Comparison of ENCODE assay signal across 18 cellular contexts in genomic region chr14:94050231-94050880, GRCh38. TPM values are rescaled to one million over a fixed set of nuclear protein-coding genes. Genes with fewer than 3 reads are reported as not detected.
DNase-seq lines count a peak whose midpoint lies in the region; ATAC-seq, FAIRE-seq and TF ChIP-seq lines count a peak whose summit lies in the region.
"Had no signal": no experiment of that assay in that cellular context is flagged by ENCODE, and none has a peak within 500 bp of the region (broad histone marks: within the 10 kb centered on the region; RNA-seq: fewer than 3 reads in every experiment).

No MANE protein-coding gene starts in this region.

- H3K27me3 ChIP-seq in right cardiac atrium (ENCODE audit: control insufficient read depth, insufficient read depth), result no peaks in the 10 kb centered on the region

- WGBS in right cardiac atrium, result 68% methylated on average over 6 of the region's 6 CpGs

- no peaks in the 10 kb centered on the region for H3K9me3 ChIP-seq in right cardiac atrium (ENCODE audit: control insufficient read depth, low read length)

- ATAC-seq in right cardiac atrium, result peak; percentile 77 to 86
- no peak for ATAC-seq in stimulated activated naive CD8-positive, alpha-beta T cell treated with anti-CD3 and anti-CD28 coated beads, Interleukin-15, amount 100 ng/mL, for 72 hours
- no peak for ATAC-seq in activated CD4-positive, CD25-positive, alpha-beta regulatory T cell treated with anti-CD3 and anti-CD28 coated beads, Interleukin-2, amount 50 U/mL, for 24 hours

- no peak overlapping the region for H3K4me3 ChIP-seq in right cardiac atrium (ENCODE audit: low read length)

- H3K27ac ChIP-seq in right cardiac atrium (ENCODE audit: low read length), result peak overlapping the region; percentile 54
- H3K27ac ChIP-seq: epithelial cell of prostate had no signal

- peak; percentile 10 to 12 for DNase-seq in activated T-cell treated with anti-CD3 and anti-CD28 coated beads, Interleukin-2, amount 50 U/mL, for 48 hours
- DNase-seq in activated T-cell treated with anti-CD3 and anti-CD28 coated beads, Interleukin-2, amount 50 U/mL, for 1 hour, result no peak
- DNase-seq in right cardiac atrium, result peak; percentile 72 to 87 (median 82)
- no peak for DNase-seq in stimulated activated naive CD8-positive, alpha-beta T cell treated with anti-CD3 and anti-CD28 coated beads, Interleukin-15, amount 100 ng/mL, for 72 hours
- no peak for DNase-seq in NK-92 (lab: John Stamatoyannopoulos, UW; ENCODE audit: unreplicated experiment)
- DNase-seq in D721Med (ENCODE audit: insufficient read length, low spot score), result no peak
- DNase-seq: activated CD4-positive, alpha-beta T cell treated with anti-CD3 and anti-CD28 coated beads for 4 hours; activated naive CD4-positive, alpha-beta T cell; H7; kidney; NCI-H774; SHP77; stimulated activated CD4-positive, alpha-beta T cell treated with anti-CD3 and anti-CD28 coated beads, Interleukin-12 subunit alpha, Interleukin-12 subunit beta, amount 100 ng/mL, for 4 hours had no signal

- peak overlapping the region; percentile 54 to 93 (median 78) for H3K27ac Mint-ChIP-seq in brain
- H3K27ac Mint-ChIP-seq in stimulated activated naive CD8-positive, alpha-beta T cell treated with anti-CD3 and anti-CD28 coated beads, Interleukin-15, amount 100 ng/mL, for 72 hours, result peak overlapping the region; percentile 47 to 85

- no peaks in the 10 kb centered on the region for H3K27me3 Mint-ChIP-seq in brain
- no peaks in the 10 kb centered on the region for H3K27me3 Mint-ChIP-seq in stimulated activated naive CD8-positive, alpha-beta T cell treated with anti-CD3 and anti-CD28 coated beads, Interleukin-15, amount 100 ng/mL, for 72 hours
- H3K27me3 Mint-ChIP-seq: IgD-negative memory B cell had no signal

- no peak overlapping the region for H3K4me3 Mint-ChIP-seq in brain
- H3K4me3 Mint-ChIP-seq in stimulated activated naive CD8-positive, alpha-beta T cell treated with anti-CD3 and anti-CD28 coated beads, Interleukin-15, amount 100 ng/mL, for 72 hours, result no peak overlapping the region
- H3K4me3 Mint-ChIP-seq: IgD-negative memory B cell had no signal

- H3K4me1 ChIP-seq in right cardiac atrium (ENCODE audit: control insufficient read depth, insufficient read depth, low read length), result no peaks in the 10 kb centered on the region

- H3K36me3 Mint-ChIP-seq in brain, result peaks cover 76% of the 10 kb centered on the region

- H3K9me3 Mint-ChIP-seq in brain, result no peaks in the 10 kb centered on the region
- H3K9me3 Mint-ChIP-seq in stimulated activated naive CD8-positive, alpha-beta T cell treated with anti-CD3 and anti-CD28 coated beads, Interleukin-15, amount 100 ng/mL, for 72 hours, result no peaks in the 10 kb centered on the region
- H3K9me3 Mint-ChIP-seq: IgD-negative memory B cell had no signal

- H3K4me1 Mint-ChIP-seq in brain, result peaks cover 62% of the 10 kb centered on the region
- H3K4me1 Mint-ChIP-seq in stimulated activated naive CD8-positive, alpha-beta T cell treated with anti-CD3 and anti-CD28 coated beads, Interleukin-15, amount 100 ng/mL, for 72 hours, result peaks cover 7% of the 10 kb centered on the region
- H3K4me1 Mint-ChIP-seq: IgD-negative memory B cell had no signal

- intact Hi-C loops in right cardiac atrium (cut with DNase I), result no loop called here

- FAIRE-seq in D721Med (lab: Jason Lieb, UNC), result no peak
- FAIRE-seq: A204.1, kidney had no signal

- TF ChIP-seq CTCF in brain (conservative IDR thresholded peaks at IDR 0.05) (no peak), D721Med (IDR thresholded peaks at IDR 0.05; ENCODE audit: insufficient read depth, missing control alignments) (no peak)

RNA-seq across cellular contexts. Expression of gene OTUB2, which starts 24.2 kb away (rescaled TPM):
- polyA plus RNA-seq in brain (ENCODE audit: insufficient read depth, low read depth, low replicate concordance), result 1.5 TPM
- under 1 TPM; 0.11 to 0.65 (median 0.39) TPM for total RNA-seq in right cardiac atrium
- 0.18 TPM for polyA plus RNA-seq in right cardiac atrium

RNA-seq across cellular contexts. Expression of gene DDX24, which starts 30.6 kb away (rescaled TPM):
- 426 TPM for polyA plus RNA-seq in brain (ENCODE audit: insufficient read depth, low read depth, low replicate concordance)
- total RNA-seq in right cardiac atrium, result 100 to 1,000 TPM; 227 to 268 (median 261) TPM
- 138 TPM for polyA plus RNA-seq in right cardiac atrium

RNA-seq across cellular contexts. Expression of gene IFI27L1, which starts 30.8 kb away (rescaled TPM):
- polyA plus RNA-seq in brain (ENCODE audit: insufficient read depth, low read depth, low replicate concordance) (81.3 TPM), right cardiac atrium (37.9 TPM)
- 10 to 100 TPM; 12.7 to 23.1 (median 15.1) TPM for total RNA-seq in right cardiac atrium

RNA-seq across cellular contexts. Expression of gene CCDC197, which starts 53.3 kb away (rescaled TPM):
- not detected for polyA plus RNA-seq in brain (ENCODE audit: insufficient read depth, low read depth, low replicate concordance)
- total RNA-seq in right cardiac atrium, result under 1 TPM in 2 of 4 donors, not detected in 2; 0.44 to 0.45 TPM
- not detected for polyA plus RNA-seq in right cardiac atrium
- total RNA-seq: H7, kidney had no signal
- polyA plus RNA-seq: IgD-negative memory B cell had no signal

Comparison
In these comparisons a context has a peak if more than half of its experiments do, and no peak if none do; other contexts are left out.
1. DNase-seq: peak in activated T-cell treated with anti-CD3 and anti-CD28 coated beads, Interleukin-2, amount 50 U/mL, for 48 hours (2 of 2) and right cardiac atrium (3 of 3); none in activated T-cell treated with anti-CD3 and anti-CD28 coated beads, Interleukin-2, amount 50 U/mL, for 1 hour (single experiment), stimulated activated naive CD8-positive, alpha-beta T cell treated with anti-CD3 and anti-CD28 coated beads, Interleukin-15, amount 100 ng/mL, for 72 hours (0 of 2), NK-92 (single experiment) and D721Med (single experiment).
2. ATAC-seq: peak in right cardiac atrium (2 of 2); none in stimulated activated naive CD8-positive, alpha-beta T cell treated with anti-CD3 and anti-CD28 coated beads, Interleukin-15, amount 100 ng/mL, for 72 hours (single experiment) and activated CD4-positive, CD25-positive, alpha-beta regulatory T cell treated with anti-CD3 and anti-CD28 coated beads, Interleukin-2, amount 50 U/mL, for 24 hours (0 of 2).